In genomic region chr6:110392727-110393126, GRCh38 we compare ENCODE assay signal across 25 cellular contexts. TPM values are rescaled to one million over a fixed set of nuclear protein-coding genes. Genes with fewer than 3 reads are reported as not detected.
"Had no signal": no experiment of that assay in that cellular context is flagged by ENCODE, and none has a peak within 500 bp of the region (broad histone marks: within the 10 kb centered on the region; RNA-seq: fewer than 3 reads in every experiment).

No MANE protein-coding gene starts in this region.

- H3K27ac ChIP-seq: esophagus muscularis mucosa, lower lobe of right lung, testis, upper lobe of left lung had no signal

- H3K27ac Mint-ChIP-seq: activated CD8-positive, alpha-beta memory T cell treated with anti-CD3 and anti-CD28 coated beads, Interleukin-2, amount 10 ng/mL, durations not matched to agents 7 days and 5 days; activated CD8-positive, alpha-beta T cell treated with anti-CD3 and anti-CD28 coated beads for 36 hours; activated naive CD4-positive, alpha-beta T cell treated with anti-CD3 and anti-CD28 coated beads, Interleukin-2, amount 10 ng/mL, durations not matched to agents 7 days and 5 days; dendritic cell treated with granulocyte-macrophage colony-stimulating factor and Interleukin-4, amounts not matched to agents 40 ng/mL and 50 ng/mL, for 4 days; effector memory CD8-positive, alpha-beta T cell; stimulated activated naive B cell treated with anti-CD40 and anti-IgM and Interleukin-4, amounts not matched to agents 10 μg/mL and 1 μg/mL and 100 μg/mL, for 72 hours had no signal

- ATAC-seq: activated CD8-positive, alpha-beta memory T cell treated with anti-CD3 and anti-CD28 coated beads, Interleukin-2, amount 10 ng/mL, durations not matched to agents 7 days and 5 days; activated CD8-positive, alpha-beta T cell treated with anti-CD3 and anti-CD28 coated beads for 36 hours; effector memory CD8-positive, alpha-beta T cell; lower lobe of right lung; sciatic nerve; stimulated activated naive B cell treated with anti-CD40 and anti-IgM and Interleukin-4, amounts not matched to agents 10 μg/mL and 1 μg/mL and 100 μg/mL, for 72 hours had no signal

- H3K27me3 ChIP-seq: esophagus muscularis mucosa, testis, upper lobe of left lung had no signal

- H3K4me3 Mint-ChIP-seq: activated CD8-positive, alpha-beta memory T cell treated with anti-CD3 and anti-CD28 coated beads, Interleukin-2, amount 10 ng/mL, durations not matched to agents 7 days and 5 days; activated CD8-positive, alpha-beta T cell treated with anti-CD3 and anti-CD28 coated beads for 36 hours; activated naive CD4-positive, alpha-beta T cell treated with anti-CD3 and anti-CD28 coated beads, Interleukin-2, amount 10 ng/mL, durations not matched to agents 7 days and 5 days; dendritic cell treated with granulocyte-macrophage colony-stimulating factor and Interleukin-4, amounts not matched to agents 40 ng/mL and 50 ng/mL, for 4 days; effector memory CD8-positive, alpha-beta T cell; naive B cell; stimulated activated naive B cell treated with anti-CD40 and anti-IgM and Interleukin-4, amounts not matched to agents 10 μg/mL and 1 μg/mL and 100 μg/mL, for 72 hours had no signal

- H3K9me3 ChIP-seq: esophagus muscularis mucosa, lower lobe of right lung, testis, upper lobe of left lung had no signal

- DNase-seq: activated CD4-positive, alpha-beta T cell treated with anti-CD3 and anti-CD28 coated beads for 48 hours; activated CD4-positive, CD25-positive, alpha-beta regulatory T cell; activated CD8-positive, alpha-beta memory T cell treated with anti-CD3 and anti-CD28 coated beads, Interleukin-2, amount 10 ng/mL, durations not matched to agents 7 days and 5 days; activated CD8-positive, alpha-beta T cell treated with anti-CD3 and anti-CD28 coated beads for 36 hours; activated effector memory CD4-positive, alpha-beta T cell treated with anti-CD3 and anti-CD28 coated beads, Interleukin-2, amount 50 U/mL, for 16 hours; activated naive CD4-positive, alpha-beta T cell treated with anti-CD3 and anti-CD28 coated beads, Interleukin-2, amount 10 ng/mL, durations not matched to agents 7 days and 5 days; activated T-cell treated with anti-CD3 and anti-CD28 coated beads for 4 hours; effector memory CD8-positive, alpha-beta T cell; hypothalamus; lower lobe of right lung; naive B cell; small intestine; stimulated activated CD8-positive, alpha-beta memory T cell treated with anti-CD3 and anti-CD28 coated beads, Interleukin-4, amount 100 ng/mL, for 48 hours; stimulated activated naive B cell treated with anti-CD40 and anti-IgM and Interleukin-4, amounts not matched to agents 10 μg/mL and 1 μg/mL and 100 μg/mL, for 72 hours; T-helper 9 cell; testis had no signal

- H3K9me3 Mint-ChIP-seq: activated CD8-positive, alpha-beta T cell treated with anti-CD3 and anti-CD28 coated beads for 36 hours; activated naive CD4-positive, alpha-beta T cell treated with anti-CD3 and anti-CD28 coated beads, Interleukin-2, amount 10 ng/mL, durations not matched to agents 7 days and 5 days; dendritic cell treated with granulocyte-macrophage colony-stimulating factor and Interleukin-4, amounts not matched to agents 40 ng/mL and 50 ng/mL, for 4 days; effector memory CD8-positive, alpha-beta T cell; naive B cell; stimulated activated naive B cell treated with anti-CD40 and anti-IgM and Interleukin-4, amounts not matched to agents 10 μg/mL and 1 μg/mL and 100 μg/mL, for 72 hours had no signal

- H3K4me3 ChIP-seq: esophagus muscularis mucosa, lower lobe of right lung, testis, upper lobe of left lung had no signal

- FAIRE-seq: frontal cortex, keratinocyte, small intestine had no signal

- H3K27me3 Mint-ChIP-seq: activated CD8-positive, alpha-beta T cell treated with anti-CD3 and anti-CD28 coated beads for 36 hours; dendritic cell treated with granulocyte-macrophage colony-stimulating factor and Interleukin-4, amounts not matched to agents 40 ng/mL and 50 ng/mL, for 4 days; naive B cell; stimulated activated naive B cell treated with anti-CD40 and anti-IgM and Interleukin-4, amounts not matched to agents 10 μg/mL and 1 μg/mL and 100 μg/mL, for 72 hours had no signal

- H3K36me3 Mint-ChIP-seq: activated CD8-positive, alpha-beta memory T cell treated with anti-CD3 and anti-CD28 coated beads, Interleukin-2, amount 10 ng/mL, durations not matched to agents 7 days and 5 days; activated naive CD4-positive, alpha-beta T cell treated with anti-CD3 and anti-CD28 coated beads, Interleukin-2, amount 10 ng/mL, durations not matched to agents 7 days and 5 days; naive B cell; stimulated activated naive B cell treated with anti-CD40 and anti-IgM and Interleukin-4, amounts not matched to agents 10 μg/mL and 1 μg/mL and 100 μg/mL, for 72 hours had no signal

- H3K36me3 ChIP-seq: esophagus muscularis mucosa, lower lobe of right lung, upper lobe of left lung had no signal

RNA-seq across cellular contexts. Expression of gene DDO, which starts 22.6 kb away (rescaled TPM):
- total RNA-seq: activated CD8-positive, alpha-beta memory T cell treated with anti-CD3 and anti-CD28 coated beads, Interleukin-2, amount 10 ng/mL, durations not matched to agents 7 days and 5 days; activated CD8-positive, alpha-beta T cell treated with anti-CD3 and anti-CD28 coated beads for 36 hours; chondrocyte; T-helper 1 cell treated with Interleukin-12 subunit alpha and Interleukin-12 subunit beta and Interleukin-4 antibody, amounts not matched to agents 30 ng/mL and 1 ng/mL, for 36 hours had no signal
- polyA plus RNA-seq: keratinocyte, neural cell had no signal

RNA-seq across cellular contexts. Expression of gene METTL24, which starts 34.6 kb away (rescaled TPM):
- total RNA-seq: activated CD8-positive, alpha-beta memory T cell treated with anti-CD3 and anti-CD28 coated beads, Interleukin-2, amount 10 ng/mL, durations not matched to agents 7 days and 5 days; activated CD8-positive, alpha-beta T cell treated with anti-CD3 and anti-CD28 coated beads for 36 hours; T-helper 1 cell treated with Interleukin-12 subunit alpha and Interleukin-12 subunit beta and Interleukin-4 antibody, amounts not matched to agents 30 ng/mL and 1 ng/mL, for 36 hours had no signal
- polyA plus RNA-seq: keratinocyte, neural cell had no signal
